ENCODE assay signal across 21 cellular contexts in the genomic region with DNA sequence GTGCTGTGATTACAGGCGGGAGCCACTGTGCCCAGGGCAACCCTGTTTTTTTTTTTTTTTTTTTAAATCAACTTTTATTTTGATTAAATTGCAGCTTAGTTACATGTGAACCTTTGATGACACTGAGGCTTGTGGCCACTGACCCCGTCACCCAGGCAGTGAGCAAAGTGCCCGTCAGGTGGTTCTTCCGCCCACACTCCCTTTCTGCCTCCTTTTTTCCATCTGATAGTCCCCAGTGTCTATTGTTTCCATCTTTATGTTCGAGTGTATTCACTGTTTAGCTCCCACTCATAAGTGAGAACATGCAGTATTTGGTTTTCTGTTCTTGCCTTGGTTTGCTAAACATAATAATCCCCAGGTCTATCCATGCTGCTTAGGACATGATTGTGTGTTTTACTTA.
DNase-seq lines count a peak whose midpoint lies in the region; ATAC-seq and TF ChIP-seq lines count a peak whose summit lies in the region.
"Had no signal": no experiment of that assay in that cellular context is flagged by ENCODE, and none has a peak within 500 bp of the region (broad histone marks: within the 10 kb centered on the region; RNA-seq: fewer than 3 reads in every experiment).

No MANE protein-coding gene starts in this region.

- CTCF ChIA-PET in activated naive CD4-positive, alpha-beta T cell treated with anti-CD3 and anti-CD28 coated beads, Interleukin-2, amount 10 ng/mL, durations not matched to agents 7 days and 5 days (lab: Charles Lee), result interaction anchor here (0.6 kb wide), 1 partner anchor 17 kb away, joined by 4 read pairs; no protein-coding TSS in a partner anchor

- peaks cover 47% of the 10 kb centered on the region for H3K4me1 Mint-ChIP-seq in activated naive CD4-positive, alpha-beta T cell treated with anti-CD3 and anti-CD28 coated beads, Interleukin-2, amount 10 ng/mL, durations not matched to agents 7 days and 5 days
- peaks cover 38% of the 10 kb centered on the region for H3K4me1 Mint-ChIP-seq in nephron

- H3K36me3 Mint-ChIP-seq in activated naive CD4-positive, alpha-beta T cell treated with anti-CD3 and anti-CD28 coated beads, Interleukin-2, amount 10 ng/mL, durations not matched to agents 7 days and 5 days, result peaks cover 35% of the 10 kb centered on the region
- peaks cover 24% of the 10 kb centered on the region for H3K36me3 Mint-ChIP-seq in nephron (ENCODE audit: low read depth)

- peak; percentile 8 for DNase-seq in activated naive CD4-positive, alpha-beta T cell treated with Interleukin-2 at 50 U/mL for 16 hours
- no peak for DNase-seq in activated naive CD4-positive, alpha-beta T cell treated with anti-CD3 and anti-CD28 coated beads, Interleukin-2, amount 10 ng/mL, durations not matched to agents 7 days and 5 days
- peak; percentile 45 to 53 for DNase-seq in activated T-cell treated with anti-CD3 and anti-CD28 coated beads, Interleukin-2, amount 50 U/mL, for 48 hours
- DNase-seq in stimulated activated naive CD8-positive, alpha-beta T cell treated with anti-CD3 and anti-CD28 coated beads, Interleukin-15, Interleukin-2, amounts not matched to agents 100 U/mL and 50 U/mL, for 24 hours, result peak; percentile 43
- DNase-seq in NOMO-1 (lab: John Stamatoyannopoulos, UW; ENCODE audit: unreplicated experiment in 2 of 2) (no peak), NCI-H446 (lab: John Stamatoyannopoulos, UW) (no peak)
- DNase-seq: activated gamma-delta T cell; cerebellar nuclear complex; DMS153; effector CD8-positive, alpha-beta T cell; GF-D8; GOT3; MG63; NCI-H146; NCI-H69; psoas muscle; stimulated activated naive CD4-positive, alpha-beta T cell had no signal

- peak; percentile 78 for ATAC-seq in stimulated activated naive CD8-positive, alpha-beta T cell treated with anti-CD3 and anti-CD28 coated beads, Interleukin-15, Interleukin-2, amounts not matched to agents 100 U/mL and 50 U/mL, for 24 hours
- no peak for ATAC-seq in GM21825 (IDR thresholded peaks at IDR 0.05; ENCODE audit: unreplicated experiment)
- ATAC-seq: esophagus mucosa, gastroesophageal sphincter, psoas muscle had no signal

- no peaks in the 10 kb centered on the region for H3K27me3 Mint-ChIP-seq in activated naive CD4-positive, alpha-beta T cell treated with anti-CD3 and anti-CD28 coated beads, Interleukin-2, amount 10 ng/mL, durations not matched to agents 7 days and 5 days
- no peaks in the 10 kb centered on the region for H3K27me3 Mint-ChIP-seq in nephron (ENCODE audit: low read depth)

- H3K9me3 Mint-ChIP-seq in activated naive CD4-positive, alpha-beta T cell treated with anti-CD3 and anti-CD28 coated beads, Interleukin-2, amount 10 ng/mL, durations not matched to agents 7 days and 5 days, result no peaks in the 10 kb centered on the region
- H3K9me3 Mint-ChIP-seq in nephron, result no peaks in the 10 kb centered on the region

- no peak for TF ChIP-seq CTCF in nephron (IDR thresholded peaks at IDR 0.05; ENCODE audit: unreplicated experiment in 3 of 3)

- no peak overlapping the region for H3K27ac Mint-ChIP-seq in activated naive CD4-positive, alpha-beta T cell treated with anti-CD3 and anti-CD28 coated beads, Interleukin-2, amount 10 ng/mL, durations not matched to agents 7 days and 5 days
- no peak overlapping the region for H3K27ac Mint-ChIP-seq in nephron

- H3K4me3 Mint-ChIP-seq in activated naive CD4-positive, alpha-beta T cell treated with anti-CD3 and anti-CD28 coated beads, Interleukin-2, amount 10 ng/mL, durations not matched to agents 7 days and 5 days, result no peak overlapping the region
- H3K4me3 Mint-ChIP-seq in nephron, result peak overlapping the region in 2 of 3 experiments; percentile 0 to 46

Comparison
In these comparisons a context has a peak if more than half of its experiments do, and no peak if none do; other contexts are left out.
1. DNase-seq: peak in activated naive CD4-positive, alpha-beta T cell treated with Interleukin-2 at 50 U/mL for 16 hours (single experiment), activated T-cell treated with anti-CD3 and anti-CD28 coated beads, Interleukin-2, amount 50 U/mL, for 48 hours (2 of 2) and stimulated activated naive CD8-positive, alpha-beta T cell treated with anti-CD3 and anti-CD28 coated beads, Interleukin-15, Interleukin-2, amounts not matched to agents 100 U/mL and 50 U/mL, for 24 hours (single experiment); none in activated naive CD4-positive, alpha-beta T cell treated with anti-CD3 and anti-CD28 coated beads, Interleukin-2, amount 10 ng/mL, durations not matched to agents 7 days and 5 days (single experiment), NOMO-1 (0 of 2) and NCI-H446 (0 of 2).